ENCODE assay signal across 1 cellular context in the genomic region with DNA sequence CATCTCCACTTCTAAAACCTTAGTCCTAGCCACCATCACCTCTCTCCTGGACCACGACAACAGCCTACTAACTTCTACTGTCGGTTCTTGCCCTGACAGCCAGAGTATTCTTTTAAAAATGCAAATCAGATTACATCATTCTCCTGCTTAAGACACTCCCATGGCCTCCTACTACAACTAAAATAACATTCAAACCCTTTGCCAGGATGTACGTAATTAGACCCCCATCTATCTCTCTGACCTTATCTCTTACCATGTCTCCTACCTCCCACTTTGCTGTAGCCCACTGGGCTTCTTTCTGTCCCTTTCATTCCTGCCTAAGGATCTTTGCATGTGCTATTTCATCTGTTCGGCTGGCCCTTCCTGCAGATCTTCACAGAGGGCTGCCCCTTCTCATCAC.
A peak's percentile ranks its signal among the peaks of the same experiment; 100 is the strongest.
TF ChIP-seq lines count a peak whose summit lies in the region.

No MANE protein-coding gene starts in this region.

TF ChIP-seq in HEK293, 187 proteins besides CTCF, POLR2A, EP300 and RAD21 (continued from another document and continues in another):
- TF ChIP-seq, protein P1, sequence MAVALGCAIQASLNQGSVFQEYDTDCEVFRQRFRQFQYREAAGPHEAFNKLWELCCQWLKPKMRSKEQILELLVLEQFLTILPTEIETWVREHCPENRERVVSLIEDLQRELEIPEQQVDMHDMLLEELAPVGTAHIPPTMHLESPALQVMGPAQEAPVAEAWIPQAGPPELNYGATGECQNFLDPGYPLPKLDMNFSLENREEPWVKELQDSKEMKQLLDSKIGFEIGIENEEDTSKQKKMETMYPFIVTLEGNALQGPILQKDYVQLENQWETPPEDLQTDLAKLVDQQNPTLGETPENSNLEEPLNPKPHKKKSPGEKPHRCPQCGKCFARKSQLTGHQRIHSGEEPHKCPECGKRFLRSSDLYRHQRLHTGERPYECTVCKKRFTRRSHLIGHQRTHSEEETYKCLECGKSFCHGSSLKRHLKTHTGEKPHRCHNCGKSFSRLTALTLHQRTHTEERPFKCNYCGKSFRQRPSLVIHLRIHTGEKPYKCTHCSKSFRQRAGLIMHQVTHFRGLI (tag by site-specific recombination; IDR thresholded peaks at IDR 0.05) = no peak
- TF ChIP-seq KLF10 (tag by site-specific recombination; IDR thresholded peaks at IDR 0.05) (no peak), ZNF610 (tag by site-specific recombination; IDR thresholded peaks at IDR 0.05; ENCODE audit: borderline replicate concordance) (no peak), ZNF133 (tag by site-specific recombination; IDR thresholded peaks at IDR 0.05) (no peak), ZNF623 (tag by site-specific recombination; IDR thresholded peaks at IDR 0.05) (peak; percentile 47; the same call in 1 of the 2 replicates), SP2 (tag by site-specific recombination; IDR thresholded peaks at IDR 0.05) (no peak), RBAK (tag by site-specific recombination; IDR thresholded peaks at IDR 0.05) (no peak), ZFP3 (tag by site-specific recombination; IDR thresholded peaks at IDR 0.05; ENCODE audit: low read depth) (no peak), ZNF416 (tag by site-specific recombination; IDR thresholded peaks at IDR 0.05) (no peak), ZNF843 (tag by site-specific recombination; IDR thresholded peaks at IDR 0.05) (0 out of 2 replicates have a peak, but pooled peaks have one; percentile 24), ZNF140 (tag by site-specific recombination; IDR thresholded peaks at IDR 0.05) (no peak), MEIS1 (CRISPR knock-in tag; IDR thresholded peaks at IDR 0.05; ENCODE audit: borderline replicate concordance) (no peak), ZNF596 (tag by site-specific recombination; IDR thresholded peaks at IDR 0.05) (no peak), FEZF1 (tag by site-specific recombination; IDR thresholded peaks at IDR 0.05) (no peak), ZNF391 (tag by site-specific recombination; IDR thresholded peaks at IDR 0.05; ENCODE audit: borderline replicate concordance, low read depth) (no peak), ZBTB7A (tag by site-specific recombination; IDR thresholded peaks at IDR 0.05; ENCODE audit: low read depth) (no peak), ZNF585B (tag by site-specific recombination; IDR thresholded peaks at IDR 0.05) (no peak), ZNF529 (tag by site-specific recombination; IDR thresholded peaks at IDR 0.05; ENCODE audit: insufficient replicate concordance) (no peak), ZNF768 (tag by site-specific recombination; IDR thresholded peaks at IDR 0.05) (no peak), ZNF239 (tag by site-specific recombination; IDR thresholded peaks at IDR 0.05) (no peak), EGR2 (tag by site-specific recombination; IDR thresholded peaks at IDR 0.05; ENCODE audit: low read depth) (peak; percentile 76), ZNF544 (tag by site-specific recombination; IDR thresholded peaks at IDR 0.05) (no peak), GLIS2 (tag by site-specific recombination; IDR thresholded peaks at IDR 0.05) (no peak), ZNF324 (tag by site-specific recombination; IDR thresholded peaks at IDR 0.05) (no peak), ZNF560 (tag by site-specific recombination; IDR thresholded peaks at IDR 0.05; ENCODE audit: borderline replicate concordance) (no peak), ZNF548 (tag by site-specific recombination; IDR thresholded peaks at IDR 0.05) (no peak), ZNF37A (tag by site-specific recombination; IDR thresholded peaks at IDR 0.05) (no peak), ZNF48 (tag by site-specific recombination; IDR thresholded peaks at IDR 0.05) (no peak)
- TF ChIP-seq, protein P2, sequence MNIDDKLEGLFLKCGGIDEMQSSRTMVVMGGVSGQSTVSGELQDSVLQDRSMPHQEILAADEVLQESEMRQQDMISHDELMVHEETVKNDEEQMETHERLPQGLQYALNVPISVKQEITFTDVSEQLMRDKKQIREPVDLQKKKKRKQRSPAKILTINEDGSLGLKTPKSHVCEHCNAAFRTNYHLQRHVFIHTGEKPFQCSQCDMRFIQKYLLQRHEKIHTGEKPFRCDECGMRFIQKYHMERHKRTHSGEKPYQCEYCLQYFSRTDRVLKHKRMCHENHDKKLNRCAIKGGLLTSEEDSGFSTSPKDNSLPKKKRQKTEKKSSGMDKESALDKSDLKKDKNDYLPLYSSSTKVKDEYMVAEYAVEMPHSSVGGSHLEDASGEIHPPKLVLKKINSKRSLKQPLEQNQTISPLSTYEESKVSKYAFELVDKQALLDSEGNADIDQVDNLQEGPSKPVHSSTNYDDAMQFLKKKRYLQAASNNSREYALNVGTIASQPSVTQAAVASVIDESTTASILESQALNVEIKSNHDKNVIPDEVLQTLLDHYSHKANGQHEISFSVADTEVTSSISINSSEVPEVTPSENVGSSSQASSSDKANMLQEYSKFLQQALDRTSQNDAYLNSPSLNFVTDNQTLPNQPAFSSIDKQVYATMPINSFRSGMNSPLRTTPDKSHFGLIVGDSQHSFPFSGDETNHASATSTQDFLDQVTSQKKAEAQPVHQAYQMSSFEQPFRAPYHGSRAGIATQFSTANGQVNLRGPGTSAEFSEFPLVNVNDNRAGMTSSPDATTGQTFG (tag by site-specific recombination; IDR thresholded peaks at IDR 0.05; ENCODE audit: borderline replicate concordance) = no peak
- TF ChIP-seq, protein P3, sequence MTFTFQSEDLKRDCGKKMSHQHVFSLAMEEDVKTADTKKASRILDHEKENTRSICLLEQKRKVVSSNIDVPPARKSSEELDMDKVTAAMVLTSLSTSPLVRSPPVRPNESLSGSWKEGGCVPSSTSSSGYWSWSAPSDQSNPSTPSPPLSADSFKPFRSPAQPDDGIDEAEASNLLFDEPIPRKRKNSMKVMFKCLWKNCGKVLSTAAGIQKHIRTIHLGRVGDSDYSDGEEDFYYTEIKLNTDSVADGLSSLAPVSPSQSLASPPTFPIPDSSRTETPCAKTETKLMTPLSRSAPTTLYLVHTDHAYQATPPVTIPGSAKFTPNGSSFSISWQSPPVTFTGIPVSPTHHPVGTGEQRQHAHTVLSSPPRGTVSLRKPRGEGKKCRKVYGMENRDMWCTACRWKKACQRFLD (tag by site-specific recombination; IDR thresholded peaks at IDR 0.05) = no peak
- TF ChIP-seq, protein P4, sequence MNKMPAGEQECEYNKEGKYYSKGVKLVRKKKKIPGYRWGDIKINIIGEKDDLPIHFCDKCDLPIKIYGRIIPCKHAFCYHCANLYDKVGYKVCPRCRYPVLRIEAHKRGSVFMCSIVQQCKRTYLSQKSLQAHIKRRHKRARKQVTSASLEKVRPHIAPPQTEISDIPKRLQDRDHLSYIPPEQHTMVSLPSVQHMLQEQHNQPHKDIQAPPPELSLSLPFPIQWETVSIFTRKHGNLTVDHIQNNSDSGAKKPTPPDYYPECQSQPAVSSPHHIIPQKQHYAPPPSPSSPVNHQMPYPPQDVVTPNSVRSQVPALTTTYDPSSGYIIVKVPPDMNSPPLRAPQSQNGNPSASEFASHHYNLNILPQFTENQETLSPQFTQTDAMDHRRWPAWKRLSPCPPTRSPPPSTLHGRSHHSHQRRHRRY (tag by site-specific recombination; IDR thresholded peaks at IDR 0.05) = no peak
- TF ChIP-seq, protein P5, sequence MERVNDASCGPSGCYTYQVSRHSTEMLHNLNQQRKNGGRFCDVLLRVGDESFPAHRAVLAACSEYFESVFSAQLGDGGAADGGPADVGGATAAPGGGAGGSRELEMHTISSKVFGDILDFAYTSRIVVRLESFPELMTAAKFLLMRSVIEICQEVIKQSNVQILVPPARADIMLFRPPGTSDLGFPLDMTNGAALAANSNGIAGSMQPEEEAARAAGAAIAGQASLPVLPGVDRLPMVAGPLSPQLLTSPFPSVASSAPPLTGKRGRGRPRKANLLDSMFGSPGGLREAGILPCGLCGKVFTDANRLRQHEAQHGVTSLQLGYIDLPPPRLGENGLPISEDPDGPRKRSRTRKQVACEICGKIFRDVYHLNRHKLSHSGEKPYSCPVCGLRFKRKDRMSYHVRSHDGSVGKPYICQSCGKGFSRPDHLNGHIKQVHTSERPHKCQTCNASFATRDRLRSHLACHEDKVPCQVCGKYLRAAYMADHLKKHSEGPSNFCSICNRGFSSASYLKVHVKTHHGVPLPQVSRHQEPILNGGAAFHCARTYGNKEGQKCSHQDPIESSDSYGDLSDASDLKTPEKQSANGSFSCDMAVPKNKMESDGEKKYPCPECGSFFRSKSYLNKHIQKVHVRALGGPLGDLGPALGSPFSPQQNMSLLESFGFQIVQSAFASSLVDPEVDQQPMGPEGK (tag by site-specific recombination; IDR thresholded peaks at IDR 0.05) = peak; percentile 56; the same call in 1 of the 2 replicates
- TF ChIP-seq, protein P6, sequence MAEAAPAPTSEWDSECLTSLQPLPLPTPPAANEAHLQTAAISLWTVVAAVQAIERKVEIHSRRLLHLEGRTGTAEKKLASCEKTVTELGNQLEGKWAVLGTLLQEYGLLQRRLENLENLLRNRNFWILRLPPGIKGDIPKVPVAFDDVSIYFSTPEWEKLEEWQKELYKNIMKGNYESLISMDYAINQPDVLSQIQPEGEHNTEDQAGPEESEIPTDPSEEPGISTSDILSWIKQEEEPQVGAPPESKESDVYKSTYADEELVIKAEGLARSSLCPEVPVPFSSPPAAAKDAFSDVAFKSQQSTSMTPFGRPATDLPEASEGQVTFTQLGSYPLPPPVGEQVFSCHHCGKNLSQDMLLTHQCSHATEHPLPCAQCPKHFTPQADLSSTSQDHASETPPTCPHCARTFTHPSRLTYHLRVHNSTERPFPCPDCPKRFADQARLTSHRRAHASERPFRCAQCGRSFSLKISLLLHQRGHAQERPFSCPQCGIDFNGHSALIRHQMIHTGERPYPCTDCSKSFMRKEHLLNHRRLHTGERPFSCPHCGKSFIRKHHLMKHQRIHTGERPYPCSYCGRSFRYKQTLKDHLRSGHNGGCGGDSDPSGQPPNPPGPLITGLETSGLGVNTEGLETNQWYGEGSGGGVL (tag by site-specific recombination; IDR thresholded peaks at IDR 0.05) = no peak
- TF ChIP-seq, protein P7, sequence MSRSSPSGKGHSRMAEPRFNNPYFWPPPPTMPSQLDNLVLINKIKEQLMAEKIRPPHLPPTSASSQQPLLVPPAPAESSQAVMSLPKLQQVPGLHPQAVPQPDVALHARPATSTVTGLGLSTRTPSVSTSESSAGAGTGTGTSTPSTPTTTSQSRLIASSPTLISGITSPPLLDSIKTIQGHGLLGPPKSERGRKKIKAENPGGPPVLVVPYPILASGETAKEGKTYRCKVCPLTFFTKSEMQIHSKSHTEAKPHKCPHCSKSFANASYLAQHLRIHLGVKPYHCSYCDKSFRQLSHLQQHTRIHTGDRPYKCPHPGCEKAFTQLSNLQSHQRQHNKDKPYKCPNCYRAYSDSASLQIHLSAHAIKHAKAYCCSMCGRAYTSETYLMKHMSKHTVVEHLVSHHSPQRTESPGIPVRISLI (tag by site-specific recombination; IDR thresholded peaks at IDR 0.05) = no peak
- TF ChIP-seq, protein P8, sequence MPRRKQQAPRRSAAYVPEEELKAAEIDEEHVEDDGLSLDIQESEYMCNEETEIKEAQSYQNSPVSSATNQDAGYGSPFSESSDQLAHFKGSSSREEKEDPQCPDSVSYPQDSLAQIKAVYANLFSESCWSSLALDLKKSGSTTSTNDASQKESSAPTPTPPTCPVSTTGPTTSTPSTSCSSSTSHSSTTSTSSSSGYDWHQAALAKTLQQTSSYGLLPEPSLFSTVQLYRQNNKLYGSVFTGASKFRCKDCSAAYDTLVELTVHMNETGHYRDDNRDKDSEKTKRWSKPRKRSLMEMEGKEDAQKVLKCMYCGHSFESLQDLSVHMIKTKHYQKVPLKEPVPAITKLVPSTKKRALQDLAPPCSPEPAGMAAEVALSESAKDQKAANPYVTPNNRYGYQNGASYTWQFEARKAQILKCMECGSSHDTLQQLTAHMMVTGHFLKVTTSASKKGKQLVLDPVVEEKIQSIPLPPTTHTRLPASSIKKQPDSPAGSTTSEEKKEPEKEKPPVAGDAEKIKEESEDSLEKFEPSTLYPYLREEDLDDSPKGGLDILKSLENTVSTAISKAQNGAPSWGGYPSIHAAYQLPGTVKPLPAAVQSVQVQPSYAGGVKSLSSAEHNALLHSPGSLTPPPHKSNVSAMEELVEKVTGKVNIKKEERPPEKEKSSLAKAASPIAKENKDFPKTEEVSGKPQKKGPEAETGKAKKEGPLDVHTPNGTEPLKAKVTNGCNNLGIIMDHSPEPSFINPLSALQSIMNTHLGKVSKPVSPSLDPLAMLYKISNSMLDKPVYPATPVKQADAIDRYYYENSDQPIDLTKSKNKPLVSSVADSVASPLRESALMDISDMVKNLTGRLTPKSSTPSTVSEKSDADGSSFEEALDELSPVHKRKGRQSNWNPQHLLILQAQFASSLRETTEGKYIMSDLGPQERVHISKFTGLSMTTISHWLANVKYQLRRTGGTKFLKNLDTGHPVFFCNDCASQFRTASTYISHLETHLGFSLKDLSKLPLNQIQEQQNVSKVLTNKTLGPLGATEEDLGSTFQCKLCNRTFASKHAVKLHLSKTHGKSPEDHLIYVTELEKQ (tag by site-specific recombination; IDR thresholded peaks at IDR 0.05; ENCODE audit: borderline replicate concordance) = no peak
- TF ChIP-seq, protein P9, sequence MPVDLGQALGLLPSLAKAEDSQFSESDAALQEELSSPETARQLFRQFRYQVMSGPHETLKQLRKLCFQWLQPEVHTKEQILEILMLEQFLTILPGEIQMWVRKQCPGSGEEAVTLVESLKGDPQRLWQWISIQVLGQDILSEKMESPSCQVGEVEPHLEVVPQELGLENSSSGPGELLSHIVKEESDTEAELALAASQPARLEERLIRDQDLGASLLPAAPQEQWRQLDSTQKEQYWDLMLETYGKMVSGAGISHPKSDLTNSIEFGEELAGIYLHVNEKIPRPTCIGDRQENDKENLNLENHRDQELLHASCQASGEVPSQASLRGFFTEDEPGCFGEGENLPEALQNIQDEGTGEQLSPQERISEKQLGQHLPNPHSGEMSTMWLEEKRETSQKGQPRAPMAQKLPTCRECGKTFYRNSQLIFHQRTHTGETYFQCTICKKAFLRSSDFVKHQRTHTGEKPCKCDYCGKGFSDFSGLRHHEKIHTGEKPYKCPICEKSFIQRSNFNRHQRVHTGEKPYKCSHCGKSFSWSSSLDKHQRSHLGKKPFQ (tag by site-specific recombination; IDR thresholded peaks at IDR 0.05) = no peak
- TF ChIP-seq, protein P10, sequence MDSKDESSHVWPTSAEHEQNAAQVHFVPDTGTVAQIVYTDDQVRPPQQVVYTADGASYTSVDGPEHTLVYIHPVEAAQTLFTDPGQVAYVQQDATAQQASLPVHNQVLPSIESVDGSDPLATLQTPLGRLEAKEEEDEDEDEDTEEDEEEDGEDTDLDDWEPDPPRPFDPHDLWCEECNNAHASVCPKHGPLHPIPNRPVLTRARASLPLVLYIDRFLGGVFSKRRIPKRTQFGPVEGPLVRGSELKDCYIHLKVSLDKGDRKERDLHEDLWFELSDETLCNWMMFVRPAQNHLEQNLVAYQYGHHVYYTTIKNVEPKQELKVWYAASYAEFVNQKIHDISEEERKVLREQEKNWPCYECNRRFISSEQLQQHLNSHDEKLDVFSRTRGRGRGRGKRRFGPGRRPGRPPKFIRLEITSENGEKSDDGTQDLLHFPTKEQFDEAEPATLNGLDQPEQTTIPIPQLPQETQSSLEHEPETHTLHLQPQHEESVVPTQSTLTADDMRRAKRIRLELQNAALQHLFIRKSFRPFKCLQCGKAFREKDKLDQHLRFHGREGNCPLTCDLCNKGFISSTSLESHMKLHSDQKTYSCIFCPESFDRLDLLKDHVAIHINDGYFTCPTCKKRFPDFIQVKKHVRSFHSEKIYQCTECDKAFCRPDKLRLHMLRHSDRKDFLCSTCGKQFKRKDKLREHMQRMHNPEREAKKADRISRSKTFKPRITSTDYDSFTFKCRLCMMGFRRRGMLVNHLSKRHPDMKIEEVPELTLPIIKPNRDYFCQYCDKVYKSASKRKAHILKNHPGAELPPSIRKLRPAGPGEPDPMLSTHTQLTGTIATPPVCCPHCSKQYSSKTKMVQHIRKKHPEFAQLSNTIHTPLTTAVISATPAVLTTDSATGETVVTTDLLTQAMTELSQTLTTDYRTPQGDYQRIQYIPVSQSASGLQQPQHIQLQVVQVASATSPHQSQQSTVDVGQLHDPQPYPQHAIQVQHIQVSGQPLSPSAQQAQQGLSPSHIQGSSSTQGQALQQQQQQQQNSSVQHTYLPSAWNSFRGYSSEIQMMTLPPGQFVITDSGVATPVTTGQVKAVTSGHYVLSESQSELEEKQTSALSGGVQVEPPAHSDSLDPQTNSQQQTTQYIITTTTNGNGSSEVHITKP (tag by site-specific recombination; IDR thresholded peaks at IDR 0.05) = peak; percentile 36; the same call in 1 of the 2 replicates
